Comparison of ENCODE assay signal across 14 cellular contexts in the genomic region with DNA sequence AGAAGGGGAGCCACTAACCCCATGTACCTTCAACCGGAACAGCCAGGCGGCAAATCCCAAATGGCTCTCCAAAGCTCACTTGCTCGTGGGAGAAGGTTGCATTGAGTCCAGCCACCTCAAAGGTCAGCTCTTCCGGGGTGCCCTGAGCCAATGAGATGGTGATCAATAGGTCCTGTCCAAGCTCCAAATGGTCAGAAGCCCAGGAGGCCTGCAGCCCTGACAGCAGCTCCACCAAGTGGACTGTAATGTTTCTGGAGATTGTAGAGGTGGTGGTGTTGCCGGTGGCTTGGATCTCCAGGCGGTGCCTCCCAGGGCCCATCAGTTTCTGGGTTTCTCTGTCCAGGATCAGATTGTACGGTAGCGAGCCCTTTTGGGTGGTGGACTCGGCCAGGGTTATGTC. TPM values are rescaled to one million over a fixed set of nuclear protein-coding genes. Genes with fewer than 3 reads are reported as not detected.
A peak's percentile ranks its signal among the peaks of the same experiment; 100 is the strongest.
DNase-seq lines count a peak whose midpoint lies in the region; ATAC-seq and TF ChIP-seq lines count a peak whose summit lies in the region.
"Had no signal": no experiment of that assay in that cellular context is flagged by ENCODE, and none has a peak within 500 bp of the region (broad histone marks: within the 10 kb centered on the region; RNA-seq: fewer than 3 reads in every experiment).

No MANE protein-coding gene starts in this region.

- H3K36me3 ChIP-seq in BJ (ENCODE audit: control insufficient read depth, insufficient read depth, low read length) = no peaks in the 10 kb centered on the region
- H3K36me3 ChIP-seq: colonic mucosa had no signal

- CTCF ChIA-PET in BJ (lab: Yijun Ruan, JAX) = interaction anchor here (0.7 to 2.5 kb wide), 8 partner anchors 9 to 499 kb away, joined by 3 to 22 read pairs (median 4); a partner anchor contains a TSS

- ATAC-seq in HG03521 (IDR thresholded peaks at IDR 0.05; ENCODE audit: unreplicated experiment) = no peak
- ATAC-seq: stimulated activated naive CD8-positive, alpha-beta T cell treated with anti-CD3 and anti-CD28 coated beads, Interleukin-15, Interleukin-2, amounts not matched to agents 100 U/mL and 50 U/mL, for 24 hours had no signal

- POLR2A ChIA-PET in BJ (lab: Charles Lee) = interaction anchor here (0.6 kb wide), 1 partner anchor 17 kb away, joined by 3 read pairs; no protein-coding TSS in a partner anchor

- no peak for DNase-seq in BJ (ENCODE audit: low read depth)
- peak; percentile 58 for DNase-seq in choroid plexus epithelial cell (ENCODE audit: low read depth)
- DNase-seq in midbrain (lab: John Stamatoyannopoulos, UW) = peak; percentile 7
- DNase-seq in retina = no peak
- no peak for DNase-seq in mucosa of gallbladder (ENCODE audit: low spot score)
- no peak for DNase-seq in activated CD4-positive, alpha-beta T cell treated with anti-CD3 and anti-CD28 coated beads, Interleukin-2, amount 50 U/mL, for 48 hours
- DNase-seq: activated CD8-positive, alpha-beta memory T cell treated with anti-CD3 and anti-CD28 coated beads for 24 hours; colonic mucosa; NCI-H187 treated with DMSO at 0.1 percent for 48 hours; stimulated activated naive CD8-positive, alpha-beta T cell treated with anti-CD3 and anti-CD28 coated beads, Interleukin-15, Interleukin-2, amounts not matched to agents 100 U/mL and 50 U/mL, for 24 hours had no signal

- no peak overlapping the region for H3K4me3 ChIP-seq in BJ (ENCODE audit: low read depth, low read length)
- no peak overlapping the region for H3K4me3 ChIP-seq in choroid plexus epithelial cell (ENCODE audit: low read depth, low read length)
- H3K4me3 ChIP-seq: colonic mucosa, lung had no signal

- TF ChIP-seq CTCF in BJ (IDR thresholded peaks at IDR 0.05; ENCODE audit: insufficient read depth, low read depth, low read length) (peak; percentile 34; the same call in 1 of the 2 replicates), choroid plexus epithelial cell (conservative IDR thresholded peaks at IDR 0.05; ENCODE audit: low read depth, low read length) (peak; percentile 62)

- no peak for TF ChIP-seq EP300 in Ishikawa (IDR thresholded peaks at IDR 0.05; ENCODE audit: borderline replicate concordance)

- H3K27me3 ChIP-seq in BJ (ENCODE audit: control insufficient read depth, insufficient read depth, low read length) = peaks cover 1% of the 10 kb centered on the region; the same call in 1 of the 2 replicates
- H3K27me3 ChIP-seq: colonic mucosa had no signal

- peak; percentile 54; the same call in 1 of the 2 replicates for TF ChIP-seq RAD21 in Ishikawa (IDR thresholded peaks at IDR 0.05; ENCODE audit: low read depth)

TF ChIP-seq in Ishikawa, 13 proteins besides CTCF, POLR2A, EP300 and RAD21:
- TF ChIP-seq EGR1 (IDR thresholded peaks at IDR 0.05) = no peak
- no peak for TF ChIP-seq FOXM1 (IDR thresholded peaks at IDR 0.05; ENCODE audit: borderline replicate concordance, low read depth)
- no peak for TF ChIP-seq CREB1 (IDR thresholded peaks at IDR 0.05; ENCODE audit: low read depth)
- TF ChIP-seq, protein P1, sequence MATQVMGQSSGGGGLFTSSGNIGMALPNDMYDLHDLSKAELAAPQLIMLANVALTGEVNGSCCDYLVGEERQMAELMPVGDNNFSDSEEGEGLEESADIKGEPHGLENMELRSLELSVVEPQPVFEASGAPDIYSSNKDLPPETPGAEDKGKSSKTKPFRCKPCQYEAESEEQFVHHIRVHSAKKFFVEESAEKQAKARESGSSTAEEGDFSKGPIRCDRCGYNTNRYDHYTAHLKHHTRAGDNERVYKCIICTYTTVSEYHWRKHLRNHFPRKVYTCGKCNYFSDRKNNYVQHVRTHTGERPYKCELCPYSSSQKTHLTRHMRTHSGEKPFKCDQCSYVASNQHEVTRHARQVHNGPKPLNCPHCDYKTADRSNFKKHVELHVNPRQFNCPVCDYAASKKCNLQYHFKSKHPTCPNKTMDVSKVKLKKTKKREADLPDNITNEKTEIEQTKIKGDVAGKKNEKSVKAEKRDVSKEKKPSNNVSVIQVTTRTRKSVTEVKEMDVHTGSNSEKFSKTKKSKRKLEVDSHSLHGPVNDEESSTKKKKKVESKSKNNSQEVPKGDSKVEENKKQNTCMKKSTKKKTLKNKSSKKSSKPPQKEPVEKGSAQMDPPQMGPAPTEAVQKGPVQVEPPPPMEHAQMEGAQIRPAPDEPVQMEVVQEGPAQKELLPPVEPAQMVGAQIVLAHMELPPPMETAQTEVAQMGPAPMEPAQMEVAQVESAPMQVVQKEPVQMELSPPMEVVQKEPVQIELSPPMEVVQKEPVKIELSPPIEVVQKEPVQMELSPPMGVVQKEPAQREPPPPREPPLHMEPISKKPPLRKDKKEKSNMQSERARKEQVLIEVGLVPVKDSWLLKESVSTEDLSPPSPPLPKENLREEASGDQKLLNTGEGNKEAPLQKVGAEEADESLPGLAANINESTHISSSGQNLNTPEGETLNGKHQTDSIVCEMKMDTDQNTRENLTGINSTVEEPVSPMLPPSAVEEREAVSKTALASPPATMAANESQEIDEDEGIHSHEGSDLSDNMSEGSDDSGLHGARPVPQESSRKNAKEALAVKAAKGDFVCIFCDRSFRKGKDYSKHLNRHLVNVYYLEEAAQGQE (IDR thresholded peaks at IDR 0.05; ENCODE audit: low read depth) = no peak
- TF ChIP-seq TEAD4 (IDR thresholded peaks at IDR 0.05) = no peak

RNA-seq across cellular contexts. Expression of a gene that starts 39.9 kb away (rescaled TPM):
- polyA plus RNA-seq in BJ (2011; rRNA removed) = not detected in 2 replicates
- polyA minus RNA-seq in BJ (2011; rRNA and poly(A)+ RNA removed) = not detected in 2 replicates
- 6.6 TPM for total RNA-seq in mucosa of gallbladder
- total RNA-seq: glomerular endothelial cell had no signal

Comparison
In these comparisons a context has a peak if more than half of its experiments do, and no peak if none do; other contexts are left out.
1. DNase-seq: peak in choroid plexus epithelial cell (single experiment) and midbrain (single experiment); none in BJ (single experiment), retina (single experiment), mucosa of gallbladder (single experiment) and activated CD4-positive, alpha-beta T cell treated with anti-CD3 and anti-CD28 coated beads, Interleukin-2, amount 50 U/mL, for 48 hours (0 of 2).